In the genomic region with DNA sequence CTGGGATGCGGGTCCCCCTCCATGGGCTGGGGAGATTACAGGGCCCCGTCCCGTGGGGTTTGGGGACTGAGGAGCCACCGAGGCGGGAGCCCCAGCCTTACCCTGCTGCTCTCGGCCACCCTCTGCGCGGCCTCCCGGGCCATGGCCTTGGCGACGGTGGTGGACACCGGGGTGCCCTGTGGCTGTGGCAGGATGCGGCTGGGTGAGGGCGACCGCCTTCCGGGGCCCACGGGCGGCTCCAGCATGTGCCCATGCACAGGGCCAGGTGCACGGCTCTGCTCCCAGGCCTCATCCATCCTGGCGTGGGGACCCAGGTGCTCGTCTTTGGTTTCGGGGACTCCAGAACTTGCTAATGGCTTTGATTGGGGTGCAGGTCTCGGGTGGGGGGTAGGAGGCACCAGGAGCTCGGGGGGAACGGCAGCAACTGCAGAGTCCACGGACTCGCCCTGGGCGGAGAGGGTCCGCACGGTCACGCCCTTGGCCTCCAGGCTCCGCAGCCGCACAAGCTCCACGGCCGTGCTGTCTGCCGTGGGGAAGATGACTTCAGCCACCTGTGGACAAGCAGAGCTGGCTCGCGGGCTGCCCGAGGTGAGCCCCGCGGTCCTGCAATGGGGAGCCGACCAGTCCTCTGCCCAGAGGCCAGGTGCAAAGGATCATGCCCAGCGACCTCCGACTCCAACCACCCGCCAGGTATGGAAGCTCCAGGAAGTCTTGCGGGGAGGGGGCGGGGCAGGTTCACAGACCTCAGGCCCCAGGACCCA, we compare ENCODE assay signal across 21 cellular contexts.
DNase-seq lines count a peak whose midpoint lies in the region; ATAC-seq and TF ChIP-seq lines count a peak whose summit lies in the region.
"Had no signal": no experiment of that assay in that cellular context is flagged by ENCODE, and none has a peak within 500 bp of the region (broad histone marks: within the 10 kb centered on the region; RNA-seq: fewer than 3 reads in every experiment).

No MANE protein-coding gene starts in this region.

- intact Hi-C loops in cardiac septum (cut with DNase I): no loop called here
- intact Hi-C loops in left ventricle myocardium superior (cut with micrococcal nuclease): no loop called here
- intact Hi-C loops in left lung (cut with DNase I): no loop called here
- intact Hi-C loops in posterior cingulate gyrus (cut with DNase I): no loop called here
- intact Hi-C loops in upper lobe of right lung (cut with DNase I): no loop called here

- H3K27me3 ChIP-seq in left lung (no peaks in the 10 kb centered on the region), upper lobe of right lung (no peaks in the 10 kb centered on the region)
- H3K27me3 ChIP-seq: BLaER1 treated with 17β-estradiol and CSF1 and Interleukin-3, amounts not matched to agents 10 nM and 100 nM had no signal

- H3K4me3 ChIP-seq in left lung: no peak overlapping the region
- H3K4me3 ChIP-seq in upper lobe of right lung: no peak overlapping the region
- H3K4me3 ChIP-seq: BLaER1 treated with 17β-estradiol and CSF1 and Interleukin-3, amounts not matched to agents 10 nM and 100 nM; K562 had no signal

- H3K27me3 Mint-ChIP-seq in HFFc6 (ENCODE audit: insufficient read depth): no peaks in the 10 kb centered on the region; the same call in none of the 2 replicates
- H3K27me3 Mint-ChIP-seq: CD4-positive, alpha-beta T cell had no signal

- no peak overlapping the region for H3K27ac Mint-ChIP-seq in HFFc6
- H3K27ac Mint-ChIP-seq: CD4-positive, alpha-beta T cell had no signal

- peak; percentile 67 for DNase-seq in cardiac septum (ENCODE audit: low spot score)
- no peak for DNase-seq in left ventricle myocardium superior
- peak; percentile 29 to 75 for DNase-seq in left lung
- peak in 6 of 10 donors; percentile 4 to 78 (median 12) for DNase-seq in posterior cingulate gyrus
- DNase-seq in upper lobe of right lung: peak; percentile 57
- DNase-seq in AG08396 (ENCODE audit: low spot score): no peak
- DNase-seq in HFFc6: no peak
- DNase-seq: AML-193, Kasumi-1, NCI-H1092 treated with DMSO at 0.1 percent for 48 hours, NCI-H2029, NCI-H226, NCI-H510A, NCI-H69, SHP77 treated with DMSO at 0.1 percent for 48 hours had no signal

- H3K4me1 Mint-ChIP-seq in HFFc6 (ENCODE audit: low read depth): no peaks in the 10 kb centered on the region

- H3K9me3 ChIP-seq in left lung: peaks cover 0 to 28% of the 10 kb centered on the region in 2 donors
- no peaks in the 10 kb centered on the region for H3K9me3 ChIP-seq in upper lobe of right lung

- H3K4me3 Mint-ChIP-seq in HFFc6: no peak overlapping the region
- H3K4me3 Mint-ChIP-seq: CD4-positive, alpha-beta T cell had no signal

- H3K4me1 ChIP-seq in left lung: no peaks in the 10 kb centered on the region
- H3K4me1 ChIP-seq in upper lobe of right lung: no peaks in the 10 kb centered on the region

- no peaks in the 10 kb centered on the region for H3K36me3 ChIP-seq in left lung
- no peaks in the 10 kb centered on the region for H3K36me3 ChIP-seq in upper lobe of right lung
- H3K36me3 ChIP-seq: BLaER1 treated with 17β-estradiol and CSF1 and Interleukin-3, amounts not matched to agents 10 nM and 100 nM had no signal

- TF ChIP-seq CTCF in left lung (IDR thresholded peaks at IDR 0.05): no peak
- TF ChIP-seq CTCF in upper lobe of right lung (IDR thresholded peaks at IDR 0.05): no peak
- no peak for TF ChIP-seq CTCF in HFFc6 (IDR thresholded peaks at IDR 0.05)

- no peaks in the 10 kb centered on the region; the same call in 1 of the 2 replicates for H3K36me3 Mint-ChIP-seq in HFFc6 (ENCODE audit: low read depth)

- ATAC-seq in left ventricle myocardium superior: no peak
- ATAC-seq in left lung: no peak
- ATAC-seq in upper lobe of right lung: no peak
- ATAC-seq in HG03439 (IDR thresholded peaks at IDR 0.05; ENCODE audit: unreplicated experiment): no peak
- ATAC-seq: HCT116, K562 had no signal

- H3K9me3 Mint-ChIP-seq in HFFc6: peaks cover 60% of the 10 kb centered on the region

- H3K27ac ChIP-seq in left lung: no peak overlapping the region
- no peak overlapping the region for H3K27ac ChIP-seq in upper lobe of right lung
- H3K27ac ChIP-seq: BLaER1 treated with 17β-estradiol and CSF1 and Interleukin-3, amounts not matched to agents 10 nM and 100 nM; RWPE1 had no signal

Comparison
In these comparisons a context has a peak if more than half of its experiments do, and no peak if none do; other contexts are left out.
1. DNase-seq: peak in cardiac septum (single experiment), left lung (2 of 2), posterior cingulate gyrus (6 of 10) and upper lobe of right lung (single experiment); none in left ventricle myocardium superior (single experiment), AG08396 (single experiment) and HFFc6 (single experiment).